Comparison of ENCODE assay signal across 9 cellular contexts in the genomic region with DNA sequence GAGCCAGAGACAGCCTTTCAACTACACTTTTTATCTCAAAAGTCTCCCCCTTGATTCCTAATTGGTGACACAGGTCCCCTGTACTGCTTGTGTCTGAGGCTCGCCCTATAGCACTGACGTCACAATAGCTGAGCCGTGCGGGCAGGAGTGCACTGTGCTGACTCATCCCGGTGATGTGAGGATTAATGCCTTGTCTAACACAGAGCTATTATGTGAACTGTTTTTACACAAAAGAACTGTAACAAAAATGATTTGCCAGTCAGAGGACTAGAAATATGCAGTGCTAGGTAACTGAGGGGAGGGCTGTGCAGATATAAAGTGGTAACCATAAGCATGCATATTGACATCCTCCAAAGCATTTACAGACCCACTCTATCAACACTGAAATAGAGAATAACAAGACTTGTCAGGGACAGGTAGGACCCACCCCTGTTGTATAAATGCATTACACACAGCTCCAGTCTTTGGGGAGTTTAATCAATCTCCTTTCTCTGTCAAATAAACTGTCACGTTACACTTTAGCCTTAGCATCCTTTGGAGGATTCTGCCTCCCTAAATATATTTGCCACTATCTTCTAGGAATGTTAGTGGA.
DNase-seq lines count a peak whose midpoint lies in the region; ATAC-seq and TF ChIP-seq lines count a peak whose summit lies in the region.
"Had no signal": no experiment of that assay in that cellular context is flagged by ENCODE, and none has a peak within 500 bp of the region (broad histone marks: within the 10 kb centered on the region; RNA-seq: fewer than 3 reads in every experiment).

No MANE protein-coding gene starts in this region.

- DNase-seq in HCT116 (ENCODE audit: low read depth, low spot score) (peak; percentile 94), OCI-M1 (lab: John Stamatoyannopoulos, UW) (peak; percentile 48), retina (peak; percentile 24), DMS114 treated with DMSO at 0.1 percent for 48 hours (lab: John Stamatoyannopoulos, UW; ENCODE audit: unreplicated experiment) (no peak), sigmoid colon (no peak)
- no peak for DNase-seq in activated CD4-positive, alpha-beta T cell treated with anti-CD3 and anti-CD28 coated beads, Interleukin-2, amount 10 ng/mL, durations not matched to agents 7 days and 5 days
- DNase-seq: NK-92 treated with Interleukin-12 subunit alpha and Interleukin-12 subunit beta, amount 100 ng/mL, for 24 hours had no signal

- H3K9me2 ChIP-seq in HCT116 (ENCODE audit: insufficient read depth), result no peaks in the 10 kb centered on the region

- H3K4me2 ChIP-seq in HCT116 (ENCODE audit: low read length), result peak overlapping the region; percentile 70

- TF ChIP-seq CTCF in HCT116 (IDR thresholded peaks at IDR 0.05 in 2 of 3, conservative IDR thresholded peaks at IDR 0.05 in 1 of 3; ENCODE audit: borderline replicate concordance in 1 of 3, insufficient read depth in 1 of 3, low read depth in 2 of 3, low read length in 2 of 3) (no peak), sigmoid colon (IDR thresholded peaks at IDR 0.05) (no peak)

- peak overlapping the region; percentile 77 for H3K27ac ChIP-seq in HCT116 (ENCODE audit: low read depth, low read length)
- peak overlapping the region in 1 of 4 donors; percentile 30 for H3K27ac ChIP-seq in sigmoid colon

- no peak overlapping the region for H2AFZ ChIP-seq in HCT116 (ENCODE audit: low read depth, low read length, poor library complexity, severe bottlenecking)

- no peak overlapping the region for H3K27ac Mint-ChIP-seq in activated CD4-positive, alpha-beta T cell treated with anti-CD3 and anti-CD28 coated beads, Interleukin-2, amount 10 ng/mL, durations not matched to agents 7 days and 5 days

- H3K27me3 Mint-ChIP-seq in activated CD4-positive, alpha-beta T cell treated with anti-CD3 and anti-CD28 coated beads, Interleukin-2, amount 10 ng/mL, durations not matched to agents 7 days and 5 days, result peaks cover 14% of the 10 kb centered on the region

- no peak for TF ChIP-seq RAD21 in HCT116 (IDR thresholded peaks at IDR 0.05; ENCODE audit: low read depth)

- H3K79me2 ChIP-seq in HCT116 (ENCODE audit: insufficient read depth, low read length), result peaks cover 88% of the 10 kb centered on the region

- BruUV-seq in HCT116 (replicated peaks; lab: Mats Ljungman, UMichigan), result TSS peak; percentile 48

- CTCF ChIA-PET in HCT116 (lab: Charles Lee), result interaction anchor here (1.2 to 1.3 kb wide), 2 partner anchors 8 to 80 kb away, joined by 3 read pairs; no protein-coding TSS in a partner anchor
- CTCF ChIA-PET in activated CD4-positive, alpha-beta T cell treated with anti-CD3 and anti-CD28 coated beads, Interleukin-2, amount 10 ng/mL, durations not matched to agents 7 days and 5 days (lab: Charles Lee), result interaction anchor here (1.4 to 1.5 kb wide), 2 partner anchors 10 to 52 kb away, joined by 3 to 4 read pairs; no protein-coding TSS in a partner anchor

- H3K4me1 ChIP-seq in HCT116 (ENCODE audit: control insufficient read depth in 1 of 2, insufficient read depth in 2 of 2, low read length in 2 of 2), result peaks cover 84 to 90% of the 10 kb centered on the region in 2 experiments
- H3K4me1 ChIP-seq in sigmoid colon, result peaks cover 0 to 33% (median 18%) of the 10 kb centered on the region in 4 donors

- H4K20me1 ChIP-seq in HCT116 (ENCODE audit: insufficient read depth), result no peaks in the 10 kb centered on the region

- RAD21 ChIA-PET in HCT116 (lab: Charles Lee; ENCODE audit: low non-redundant PET in 1 of 2, low total read pairs in 2 of 2, uncharacterized antibody in 2 of 2, unreplicated experiment in 2 of 2), result interaction anchor here in 1 of 2 experiments (0.8 kb wide), 1 partner anchor 98 kb away, joined by 3 read pairs; no protein-coding TSS in a partner anchor

- no peak for TF ChIP-seq POLR2A in HCT116 (IDR thresholded peaks at IDR 0.05; ENCODE audit: borderline replicate concordance, extremely low read depth, insufficient read depth, insufficient read length)
- TF ChIP-seq POLR2A in sigmoid colon (IDR thresholded peaks at IDR 0.05), result no peak

- H3K27me3 ChIP-seq in HCT116 (ENCODE audit: insufficient read depth, low read length) (no peaks in the 10 kb centered on the region), sigmoid colon (no peaks in the 10 kb centered on the region)

- H3K36me3 ChIP-seq in HCT116 (ENCODE audit: control insufficient read depth in 1 of 2, insufficient read depth in 2 of 2, low read length in 2 of 2) (no peaks in the 10 kb centered on the region; a peak in 1 of 4 replicates), sigmoid colon (no peaks in the 10 kb centered on the region)

- ATAC-seq in HCT116, result peak; percentile 91
- peak; percentile 100 for ATAC-seq in esophagus mucosa
- ATAC-seq in GM19463 (IDR thresholded peaks at IDR 0.05; ENCODE audit: unreplicated experiment), result no peak

- H3K4me1 Mint-ChIP-seq in activated CD4-positive, alpha-beta T cell treated with anti-CD3 and anti-CD28 coated beads, Interleukin-2, amount 10 ng/mL, durations not matched to agents 7 days and 5 days, result peaks cover 25% of the 10 kb centered on the region

- intact Hi-C loops in HCT116 (cut with micrococcal nuclease) (loop anchor here (2.0 kb wide), 1 partner anchor 144 kb away; no protein-coding TSS in a partner anchor), sigmoid colon (cut with DNase I) (no loop called here)

- H3K4me3 ChIP-seq in HCT116 (replicated peaks in 1 of 2; ENCODE audit: low read depth in 1 of 2, low read length in 2 of 2), result peak overlapping the region in 1 of 2 experiments; percentile 38; a peak in 2 of 4 replicates
- no peak overlapping the region for H3K4me3 ChIP-seq in sigmoid colon

- TF ChIP-seq EP300 in sigmoid colon (IDR thresholded peaks at IDR 0.05), result no peak

- WGBS in sigmoid colon, 2 donors, result 92 to 96% methylated on average over 6 of the region's 6 CpGs

- H3K9ac ChIP-seq in HCT116 (ENCODE audit: low read length), result peak overlapping the region; percentile 55

- H3K4me3 Mint-ChIP-seq in activated CD4-positive, alpha-beta T cell treated with anti-CD3 and anti-CD28 coated beads, Interleukin-2, amount 10 ng/mL, durations not matched to agents 7 days and 5 days, result no peak overlapping the region

- POLR2A ChIA-PET in HCT116 (lab: Charles Lee), result interaction anchor here (0.9 kb wide), 1 partner anchor 9 kb away, joined by 3 read pairs; no protein-coding TSS in a partner anchor
- POLR2A ChIA-PET in activated CD4-positive, alpha-beta T cell treated with anti-CD3 and anti-CD28 coated beads, Interleukin-2, amount 10 ng/mL, durations not matched to agents 7 days and 5 days (lab: Charles Lee), result no interaction called here

- H3K9me3 ChIP-seq in HCT116 (ENCODE audit: control insufficient read depth in 1 of 2, insufficient read depth in 1 of 2, low read depth in 1 of 2, low read length in 2 of 2) (no peaks in the 10 kb centered on the region), sigmoid colon (no peaks in the 10 kb centered on the region)

- no peaks in the 10 kb centered on the region for H3K36me3 Mint-ChIP-seq in activated CD4-positive, alpha-beta T cell treated with anti-CD3 and anti-CD28 coated beads, Interleukin-2, amount 10 ng/mL, durations not matched to agents 7 days and 5 days (ENCODE audit: low read depth)

- no peaks in the 10 kb centered on the region for H3K9me3 Mint-ChIP-seq in activated CD4-positive, alpha-beta T cell treated with anti-CD3 and anti-CD28 coated beads, Interleukin-2, amount 10 ng/mL, durations not matched to agents 7 days and 5 days

TF ChIP-seq in HCT116, 20 proteins besides CTCF, POLR2A, EP300 and RAD21 (continues in another document):
- TF ChIP-seq CEBPB (IDR thresholded peaks at IDR 0.05; ENCODE audit: low read depth) (0 out of 2 replicates have a peak, but pooled peaks have one; percentile 15), CBX3 (IDR thresholded peaks at IDR 0.05; ENCODE audit: low read depth) (0 out of 2 replicates have a peak, but pooled peaks have one; percentile 65), ZFX (IDR thresholded peaks at IDR 0.05) (no peak), JUND (IDR thresholded peaks at IDR 0.05) (peak; percentile 88), ZNF274 (IDR thresholded peaks at IDR 0.05; ENCODE audit: low read depth, low read length) (no peak), SP1 (IDR thresholded peaks at IDR 0.05; ENCODE audit: low read depth) (peak; percentile 77)
- TF ChIP-seq, protein P1, sequence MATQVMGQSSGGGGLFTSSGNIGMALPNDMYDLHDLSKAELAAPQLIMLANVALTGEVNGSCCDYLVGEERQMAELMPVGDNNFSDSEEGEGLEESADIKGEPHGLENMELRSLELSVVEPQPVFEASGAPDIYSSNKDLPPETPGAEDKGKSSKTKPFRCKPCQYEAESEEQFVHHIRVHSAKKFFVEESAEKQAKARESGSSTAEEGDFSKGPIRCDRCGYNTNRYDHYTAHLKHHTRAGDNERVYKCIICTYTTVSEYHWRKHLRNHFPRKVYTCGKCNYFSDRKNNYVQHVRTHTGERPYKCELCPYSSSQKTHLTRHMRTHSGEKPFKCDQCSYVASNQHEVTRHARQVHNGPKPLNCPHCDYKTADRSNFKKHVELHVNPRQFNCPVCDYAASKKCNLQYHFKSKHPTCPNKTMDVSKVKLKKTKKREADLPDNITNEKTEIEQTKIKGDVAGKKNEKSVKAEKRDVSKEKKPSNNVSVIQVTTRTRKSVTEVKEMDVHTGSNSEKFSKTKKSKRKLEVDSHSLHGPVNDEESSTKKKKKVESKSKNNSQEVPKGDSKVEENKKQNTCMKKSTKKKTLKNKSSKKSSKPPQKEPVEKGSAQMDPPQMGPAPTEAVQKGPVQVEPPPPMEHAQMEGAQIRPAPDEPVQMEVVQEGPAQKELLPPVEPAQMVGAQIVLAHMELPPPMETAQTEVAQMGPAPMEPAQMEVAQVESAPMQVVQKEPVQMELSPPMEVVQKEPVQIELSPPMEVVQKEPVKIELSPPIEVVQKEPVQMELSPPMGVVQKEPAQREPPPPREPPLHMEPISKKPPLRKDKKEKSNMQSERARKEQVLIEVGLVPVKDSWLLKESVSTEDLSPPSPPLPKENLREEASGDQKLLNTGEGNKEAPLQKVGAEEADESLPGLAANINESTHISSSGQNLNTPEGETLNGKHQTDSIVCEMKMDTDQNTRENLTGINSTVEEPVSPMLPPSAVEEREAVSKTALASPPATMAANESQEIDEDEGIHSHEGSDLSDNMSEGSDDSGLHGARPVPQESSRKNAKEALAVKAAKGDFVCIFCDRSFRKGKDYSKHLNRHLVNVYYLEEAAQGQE (IDR thresholded peaks at IDR 0.05; ENCODE audit: low read depth), result no peak

Comparison
In these comparisons a context has a peak if more than half of its experiments do, and no peak if none do; other contexts are left out.
1. DNase-seq: peak in HCT116 (single experiment), OCI-M1 (single experiment) and retina (single experiment); none in DMS114 treated with DMSO at 0.1 percent for 48 hours (single experiment), sigmoid colon (single experiment) and activated CD4-positive, alpha-beta T cell treated with anti-CD3 and anti-CD28 coated beads, Interleukin-2, amount 10 ng/mL, durations not matched to agents 7 days and 5 days (single experiment).